ENCODE assay signal across 9 cellular contexts in the genomic region with DNA sequence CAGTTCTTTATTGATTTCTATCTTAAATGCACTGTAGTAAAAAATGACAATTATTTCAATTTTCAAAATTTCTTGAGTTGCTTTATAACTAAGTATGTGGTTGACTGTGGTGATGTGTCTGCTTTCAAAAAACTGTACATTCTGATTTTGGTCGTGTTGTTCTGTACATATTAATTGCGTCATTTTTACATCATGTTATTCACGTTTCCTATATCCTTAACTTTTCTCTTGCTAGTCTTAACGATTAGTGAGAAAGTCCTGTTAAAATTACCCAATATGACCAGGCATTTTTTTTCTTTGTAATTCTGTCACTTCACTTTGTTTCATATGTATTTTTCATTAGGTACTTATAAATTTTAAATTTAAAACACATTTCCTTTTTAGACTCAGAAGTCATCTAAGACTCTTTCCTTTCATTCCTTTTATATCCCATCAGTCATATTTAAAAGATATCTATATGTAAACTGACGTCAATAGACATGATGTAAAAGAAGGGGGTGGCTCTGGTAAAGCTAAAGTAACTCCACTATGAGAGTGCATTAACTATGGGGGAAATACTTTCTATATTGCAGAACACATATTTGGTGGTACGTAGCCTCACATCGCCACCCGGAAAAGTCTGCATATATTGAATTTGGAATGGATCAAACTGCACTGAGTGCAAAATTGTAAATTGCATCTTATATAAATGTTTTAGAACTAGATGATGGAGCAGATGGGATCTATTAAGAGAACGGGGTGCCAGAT. TPM values are rescaled to one million over a fixed set of nuclear protein-coding genes. Genes with fewer than 3 reads are reported as not detected.
A peak's percentile ranks its signal among the peaks of the same experiment; 100 is the strongest.
DNase-seq lines count a peak whose midpoint lies in the region; ATAC-seq, FAIRE-seq and TF ChIP-seq lines count a peak whose summit lies in the region.
"Had no signal": no experiment of that assay in that cellular context is flagged by ENCODE, and none has a peak within 500 bp of the region (broad histone marks: within the 10 kb centered on the region; RNA-seq: fewer than 3 reads in every experiment).

No MANE protein-coding gene starts in this region.

- peak overlapping the region; percentile 98 for H3K4me3 Mint-ChIP-seq in T-helper 1 cell treated with Interleukin-12 subunit alpha and Interleukin-12 subunit beta and Interleukin-4 antibody, amounts not matched to agents 30 μg/mL and 1 μg/mL, for 36 hours

- peak overlapping the region; percentile 100 for H3K27ac Mint-ChIP-seq in T-helper 1 cell treated with Interleukin-12 subunit alpha and Interleukin-12 subunit beta and Interleukin-4 antibody, amounts not matched to agents 30 μg/mL and 1 μg/mL, for 36 hours

- peaks cover 43% of the 10 kb centered on the region for H3K4me1 Mint-ChIP-seq in T-helper 1 cell treated with Interleukin-12 subunit alpha and Interleukin-12 subunit beta and Interleukin-4 antibody, amounts not matched to agents 30 μg/mL and 1 μg/mL, for 36 hours (ENCODE audit: low read depth)

- H3K27me3 Mint-ChIP-seq in T-helper 1 cell treated with Interleukin-12 subunit alpha and Interleukin-12 subunit beta and Interleukin-4 antibody, amounts not matched to agents 30 μg/mL and 1 μg/mL, for 36 hours (ENCODE audit: low read depth) = no peaks in the 10 kb centered on the region

- H3K9me2 ChIP-seq in hepatocyte (replicated peaks; ENCODE audit: insufficient read depth) = no peaks in the 10 kb centered on the region

- peaks cover 19% of the 10 kb centered on the region for H3K79me2 ChIP-seq in hepatocyte

- H3K27me3 ChIP-seq in hepatocyte (peaks cover 4% of the 10 kb centered on the region), stomach (no peaks in the 10 kb centered on the region)

- no peaks in the 10 kb centered on the region for H3K36me3 ChIP-seq in hepatocyte (replicated peaks; ENCODE audit: insufficient read depth, low read depth)
- H3K36me3 ChIP-seq in stomach = peaks cover 11 to 22% (median 19%) of the 10 kb centered on the region in 4 donors

- peak overlapping the region; percentile 45 for H2AFZ ChIP-seq in hepatocyte

- TF ChIP-seq CTCF in hepatocyte (IDR thresholded peaks at IDR 0.05; ENCODE audit: poor library complexity) (no peak), stomach (IDR thresholded peaks at IDR 0.05) (no peak)

- TF ChIP-seq POLR2A in stomach (IDR thresholded peaks at IDR 0.05) = no peak

- peaks cover 15% of the 10 kb centered on the region for H3K36me3 Mint-ChIP-seq in T-helper 1 cell treated with Interleukin-12 subunit alpha and Interleukin-12 subunit beta and Interleukin-4 antibody, amounts not matched to agents 30 μg/mL and 1 μg/mL, for 36 hours (ENCODE audit: low read depth)

- H3K27ac ChIP-seq in hepatocyte (peak overlapping the region; percentile 99), stomach (peak overlapping the region in 3 of 5 donors; percentile 90 to 97 (median 96))

- FAIRE-seq in TTC549 (lab: Jason Lieb, UNC) = peak; percentile 56

- TF ChIP-seq EP300 in stomach (IDR thresholded peaks at IDR 0.05) = no peak

- no peaks in the 10 kb centered on the region for H4K20me1 ChIP-seq in hepatocyte (ENCODE audit: insufficient read depth, poor library complexity, severe bottlenecking)

- DNase-seq in T-helper 1 cell (no peak), hepatocyte (ENCODE audit: low spot score) (no peak), stomach (no peak), SW 1271 (lab: John Stamatoyannopoulos, UW) (no peak), EL (no peak)
- DNase-seq: NCI-H748 treated with DMSO at 0.1 percent for 48 hours had no signal

- no peaks in the 10 kb centered on the region for H3K9me3 ChIP-seq in hepatocyte (ENCODE audit: low read depth)
- no peaks in the 10 kb centered on the region for H3K9me3 ChIP-seq in stomach

- H3K4me1 ChIP-seq in hepatocyte (ENCODE audit: insufficient read depth) (peaks cover 11% of the 10 kb centered on the region), stomach (peaks cover 13 to 46% (median 34%) of the 10 kb centered on the region in 4 donors)

- no peak for ATAC-seq in GM19455 (IDR thresholded peaks at IDR 0.05; ENCODE audit: unreplicated experiment)

- H3K4me2 ChIP-seq in hepatocyte = peak overlapping the region; percentile 69

- intact Hi-C loops in stomach (cut with DNase I; ENCODE audit: low total_unique reads) = no loop called here

- no peaks in the 10 kb centered on the region for H3K9me3 Mint-ChIP-seq in T-helper 1 cell treated with Interleukin-12 subunit alpha and Interleukin-12 subunit beta and Interleukin-4 antibody, amounts not matched to agents 30 μg/mL and 1 μg/mL, for 36 hours

- H3K4me3 ChIP-seq in hepatocyte (peak overlapping the region; percentile 66), stomach (peak overlapping the region; percentile 63 to 86 (median 68))

- WGBS in hepatocyte (ENCODE audit: low lambda C conversion rate, missing lambda C conversion rate) = 68% methylated on average over 9 of the region's 9 CpGs
- 36 to 48% (median 42%) methylated on average over 9 of the region's 9 CpGs for WGBS in stomach, 5 donors

RNA-seq across cellular contexts. Expression of a gene that starts 1.1 kb away (rescaled TPM):
- total RNA-seq in hepatocyte (48.6 and 67.8 TPM in 2 replicates), stomach (100 to 1,000 TPM in 1 of 5 donors, 10 to 100 TPM in 3, 1 to 10 TPM in 1; 8.1 to 167 (median 23.2) TPM)
- polyA plus RNA-seq in hepatocyte (67.3 and 82.9 TPM in 2 replicates), stomach (10 to 100 TPM; 72.0 to 85.2 (median 83.4) TPM)
